ENCODE assay signal across 12 cellular contexts in the genomic region with DNA sequence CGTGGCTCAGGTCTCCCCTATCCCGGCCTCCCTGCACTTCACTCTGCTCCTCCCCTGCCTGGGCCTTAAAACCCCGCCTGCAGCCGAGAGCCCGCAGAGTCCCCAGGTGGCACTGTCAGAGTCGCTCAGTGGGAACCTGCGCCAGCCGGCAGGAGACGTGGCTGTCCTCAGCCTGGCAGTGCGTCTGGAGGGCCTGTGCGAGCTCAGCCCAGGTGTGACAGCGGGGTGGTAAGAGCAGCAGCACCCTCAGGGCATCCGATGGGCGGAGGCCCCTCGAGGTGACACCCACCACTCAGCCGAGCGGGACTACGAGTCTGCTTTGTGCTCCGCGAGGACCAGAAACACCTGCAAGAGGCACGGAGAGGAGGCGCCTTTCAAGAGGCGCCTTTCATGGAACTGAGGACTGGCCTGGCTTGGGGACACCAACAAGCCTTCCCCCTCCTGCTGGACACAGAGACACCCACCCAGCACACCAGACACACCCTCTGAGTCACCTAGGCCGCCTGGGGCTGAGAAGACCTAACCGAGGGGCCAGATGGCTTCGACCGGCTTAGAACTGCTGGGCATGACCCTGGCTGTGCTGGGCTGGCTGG. TPM values are rescaled to one million over a fixed set of nuclear protein-coding genes. Genes with fewer than 3 reads are reported as not detected.
DNase-seq lines count a peak whose midpoint lies in the region; TF ChIP-seq lines count a peak whose summit lies in the region.
"Had no signal": no experiment of that assay in that cellular context is flagged by ENCODE, and none has a peak within 500 bp of the region (broad histone marks: within the 10 kb centered on the region; RNA-seq: fewer than 3 reads in every experiment).

TSS of gene CLDN9 (plus strand) at position 96 of the 593 bp plus-strand sequence. CDS start at position 536, 440 bp downstream.

- TF ChIP-seq CTCF in neutrophil (IDR thresholded peaks at IDR 0.05): no peak
- no peak for TF ChIP-seq CTCF in HFFc6 (IDR thresholded peaks at IDR 0.05)
- TF ChIP-seq CTCF in esophagus muscularis mucosa (IDR thresholded peaks at IDR 0.05): no peak

- no peak within 1 kb of the TSS for H3K4me3 Mint-ChIP-seq in HFFc6
- H3K4me3 Mint-ChIP-seq: activated naive CD8-positive, alpha-beta T cell had no signal

- H3K27me3 ChIP-seq in neutrophil (peaks cover 7% of the 10 kb centered on the region), esophagus muscularis mucosa (peaks cover 0 to 85% (median 31%) of the 10 kb centered on the region in 4 donors)
- H3K27me3 ChIP-seq: testis had no signal

- H3K4me1 Mint-ChIP-seq in HFFc6 (ENCODE audit: low read depth): peaks cover 17% of the 10 kb centered on the region

- no peak for TF ChIP-seq EP300 in esophagus muscularis mucosa (IDR thresholded peaks at IDR 0.05)

- H3K36me3 ChIP-seq in neutrophil (peaks cover 17% of the 10 kb centered on the region), esophagus muscularis mucosa (no peaks in the 10 kb centered on the region)

- TF ChIP-seq POLR2A in esophagus muscularis mucosa (IDR thresholded peaks at IDR 0.05; ENCODE audit: low read depth): no peak

- peaks cover 43 to 46% of the 10 kb centered on the region in 2 experiments for H3K4me1 ChIP-seq in neutrophil (ENCODE audit: control insufficient read depth in 1 of 2, insufficient read depth in 1 of 2, low read depth in 1 of 2, low read length in 1 of 2)
- H3K4me1 ChIP-seq in esophagus muscularis mucosa: peaks cover 1 to 7% (median 4%) of the 10 kb centered on the region in 4 donors
- H3K4me1 ChIP-seq: testis had no signal

- H3K9me3 Mint-ChIP-seq in HFFc6: no peaks in the 10 kb centered on the region

- H3K27ac ChIP-seq in neutrophil: peak within 1 kb of the TSS; percentile 23
- no peak within 1 kb of the TSS for H3K27ac ChIP-seq in esophagus muscularis mucosa (replicated peaks in 1 of 4)
- H3K27ac ChIP-seq: testis had no signal

- H3K9me3 ChIP-seq in neutrophil (no peaks in the 10 kb centered on the region), esophagus muscularis mucosa (no peaks in the 10 kb centered on the region)
- H3K9me3 ChIP-seq: testis had no signal

- H3K27ac Mint-ChIP-seq in HFFc6: no peak within 1 kb of the TSS
- H3K27ac Mint-ChIP-seq: activated naive CD8-positive, alpha-beta T cell had no signal

- H3K27me3 Mint-ChIP-seq in HFFc6 (ENCODE audit: insufficient read depth): peaks cover 27% of the 10 kb centered on the region
- H3K27me3 Mint-ChIP-seq: activated naive CD8-positive, alpha-beta T cell had no signal

- WGBS in esophagus muscularis mucosa: 57% methylated on average over 18 of the region's 27 CpGs

- intact Hi-C loops in posterior vena cava (cut with DNase I): no loop called here
- intact Hi-C loops in esophagus muscularis mucosa (cut with DNase I): no loop called here

- peak; percentile 78 for DNase-seq in ELF-1 (ENCODE audit: low read depth, low spot score)
- DNase-seq in NCI-H146 treated with DMSO at 0.1 percent for 48 hours (lab: John Stamatoyannopoulos, UW; ENCODE audit: unreplicated experiment): peak; percentile 78
- DNase-seq in ecto neural progenitor cell (ENCODE audit: low spot score): peak; percentile 67
- no peak for DNase-seq in HFFc6
- no peak for DNase-seq in activated CD4-positive, CD25-positive, alpha-beta regulatory T cell treated with anti-CD3 and anti-CD28 coated beads, Interleukin-2, amount 50 U/mL, for 72 hours
- no peak for DNase-seq in posterior vena cava (ENCODE audit: low spot score)
- DNase-seq in esophagus muscularis mucosa (ENCODE audit: extremely low spot score): no peak
- DNase-seq: MV-4-11, testis had no signal

- H3K4me3 ChIP-seq in neutrophil (ENCODE audit: low read depth in 1 of 2, low read length in 1 of 2) (no peak within 1 kb of the TSS), esophagus muscularis mucosa (no peak within 1 kb of the TSS)
- H3K4me3 ChIP-seq: testis had no signal

- H3K36me3 Mint-ChIP-seq in HFFc6 (ENCODE audit: low read depth): no peaks in the 10 kb centered on the region
- H3K36me3 Mint-ChIP-seq: activated naive CD8-positive, alpha-beta T cell had no signal

RNA-seq across cellular contexts. Expression of gene CLDN9, which starts in this region (rescaled TPM):
- total RNA-seq in HFFc6 (2021; fragmentation: NEBNext Ultra II Directional; extraction: Animal tissue kit (Norgen Biotek cat#: 25700)): not detected
- total RNA-seq in posterior vena cava (not detected), esophagus muscularis mucosa (under 1 TPM in 3 of 4 donors, not detected in 1; 0.17 to 0.42 (median 0.32) TPM)
- total RNA-seq: lung microvascular endothelial cell had no signal

Comparison
In these comparisons a context has a peak if more than half of its experiments do, and no peak if none do; other contexts are left out.
1. DNase-seq: peak in ELF-1 (single experiment), NCI-H146 treated with DMSO at 0.1 percent for 48 hours (single experiment) and ecto neural progenitor cell (single experiment); none in HFFc6 (single experiment), activated CD4-positive, CD25-positive, alpha-beta regulatory T cell treated with anti-CD3 and anti-CD28 coated beads, Interleukin-2, amount 50 U/mL, for 72 hours (single experiment), posterior vena cava (single experiment) and esophagus muscularis mucosa (single experiment).